Comparison of ENCODE assay signal across 29 cellular contexts in the genomic region with DNA sequence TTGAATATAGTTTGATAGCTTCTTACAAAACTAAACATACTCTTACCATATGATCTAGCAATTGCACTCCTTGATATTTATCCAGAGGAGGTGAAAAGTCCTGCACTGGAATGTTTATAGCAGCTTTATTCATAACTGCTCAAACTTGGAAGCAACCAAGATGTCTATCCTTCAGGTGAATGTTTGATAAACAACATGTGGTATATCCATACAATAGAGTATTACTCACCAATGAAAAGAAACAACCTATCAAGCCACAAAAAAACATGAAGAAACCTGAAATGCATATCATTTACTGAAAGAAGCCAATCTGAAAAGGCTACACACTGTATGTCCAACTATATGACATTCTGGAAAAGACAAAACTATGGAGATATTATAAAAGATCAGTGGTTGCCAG.
"Had no signal": no experiment of that assay in that cellular context is flagged by ENCODE, and none has a peak within 500 bp of the region (broad histone marks: within the 10 kb centered on the region; RNA-seq: fewer than 3 reads in every experiment).

No MANE protein-coding gene starts in this region.

- DNase-seq: activated CD4-positive, alpha-beta T cell treated with anti-CD3 and anti-CD28 coated beads for 1 hour; activated CD4-positive, alpha-beta T cell treated with anti-CD3 and anti-CD28 coated beads for 48 hours; activated CD4-positive, CD25-positive, alpha-beta regulatory T cell; activated CD8-positive, alpha-beta memory T cell treated with anti-CD3 and anti-CD28 coated beads for 24 hours; activated CD8-positive, alpha-beta memory T cell treated with anti-CD3 and anti-CD28 coated beads, Interleukin-2, amount 10 ng/mL, durations not matched to agents 7 days and 5 days; activated CD8-positive, alpha-beta memory T cell treated with anti-CD3 and anti-CD28 coated beads, Interleukin-2, amount 50 U/mL, for 48 hours; activated effector memory CD4-positive, alpha-beta T cell treated with Interleukin-2 at 50 U/mL for 16 hours; activated naive CD4-positive, alpha-beta T cell treated with anti-CD3 and anti-CD28 coated beads, Interleukin-2, amount 10 ng/mL, durations not matched to agents 7 days and 5 days; activated naive CD8-positive, alpha-beta T cell treated with anti-CD3 and anti-CD28 coated beads, Interleukin-2, amount 50 U/mL, for 24 hours; anterior cingulate cortex; caudate nucleus; NCI-H1048; NCI-H1105 treated with DMSO at 0.1 percent for 48 hours; NCI-H1436; NCI-H1694; NCI-H2029; NCI-H345; NCI-H524 treated with DMSO at 0.1 percent for 48 hours; SHP77; SJCRH30; T-cell; T1000; WERI-Rb-1 had no signal

- H3K4me3 Mint-ChIP-seq: activated CD8-positive, alpha-beta memory T cell treated with anti-CD3 and anti-CD28 coated beads, Interleukin-2, amount 10 ng/mL, durations not matched to agents 7 days and 5 days; activated naive CD4-positive, alpha-beta T cell treated with anti-CD3 and anti-CD28 coated beads, Interleukin-2, amount 10 ng/mL, durations not matched to agents 7 days and 5 days; activated naive CD8-positive, alpha-beta T cell; activated naive CD8-positive, alpha-beta T cell treated with anti-CD3 and anti-CD28 coated beads, Interleukin-2, amount 50 U/mL, for 24 hours; brain; T-cell had no signal

- ATAC-seq: activated CD8-positive, alpha-beta memory T cell treated with anti-CD3 and anti-CD28 coated beads, Interleukin-2, amount 10 ng/mL, durations not matched to agents 7 days and 5 days; activated naive CD8-positive, alpha-beta T cell treated with anti-CD3 and anti-CD28 coated beads, Interleukin-2, amount 50 U/mL, for 24 hours; Panc1; T-cell had no signal

- H3K4me3 ChIP-seq: SJCRH30, SK-N-MC had no signal

- H3K27me3 ChIP-seq: SJCRH30 had no signal

- H3K4me1 ChIP-seq: SJCRH30 had no signal

- H3K27ac ChIP-seq: SJCRH30, SK-N-MC, WERI-Rb-1 had no signal

- H3K27me3 Mint-ChIP-seq: activated CD8-positive, alpha-beta memory T cell treated with anti-CD3 and anti-CD28 coated beads, Interleukin-2, amount 10 ng/mL, durations not matched to agents 7 days and 5 days; activated naive CD4-positive, alpha-beta T cell treated with anti-CD3 and anti-CD28 coated beads, Interleukin-2, amount 10 ng/mL, durations not matched to agents 7 days and 5 days; activated naive CD8-positive, alpha-beta T cell; activated naive CD8-positive, alpha-beta T cell treated with anti-CD3 and anti-CD28 coated beads, Interleukin-2, amount 50 U/mL, for 24 hours; T-cell had no signal

- FAIRE-seq: bronchial epithelial cell, colon had no signal

- H3K9me3 Mint-ChIP-seq: activated naive CD4-positive, alpha-beta T cell treated with anti-CD3 and anti-CD28 coated beads, Interleukin-2, amount 10 ng/mL, durations not matched to agents 7 days and 5 days; activated naive CD8-positive, alpha-beta T cell treated with anti-CD3 and anti-CD28 coated beads, Interleukin-2, amount 50 U/mL, for 24 hours had no signal

- H3K27ac Mint-ChIP-seq: activated CD8-positive, alpha-beta memory T cell treated with anti-CD3 and anti-CD28 coated beads, Interleukin-2, amount 10 ng/mL, durations not matched to agents 7 days and 5 days; activated naive CD4-positive, alpha-beta T cell treated with anti-CD3 and anti-CD28 coated beads, Interleukin-2, amount 10 ng/mL, durations not matched to agents 7 days and 5 days; activated naive CD8-positive, alpha-beta T cell; activated naive CD8-positive, alpha-beta T cell treated with anti-CD3 and anti-CD28 coated beads, Interleukin-2, amount 50 U/mL, for 24 hours; brain; T-cell had no signal
